Comparison of ENCODE assay signal across 20 cellular contexts in genomic region chr18:27793013-27793412, GRCh38.
"Had no signal": no experiment of that assay in that cellular context is flagged by ENCODE, and none has a peak within 500 bp of the region (broad histone marks: within the 10 kb centered on the region; RNA-seq: fewer than 3 reads in every experiment).

No MANE protein-coding gene starts in this region.

- H3K27me3 Mint-ChIP-seq: activated CD8-positive, alpha-beta T cell treated with anti-CD3 and anti-CD28 coated beads for 36 hours; activated naive CD8-positive, alpha-beta T cell; brain; naive thymus-derived CD4-positive, alpha-beta T cell; stimulated activated memory B cell treated with anti-CD40 and anti-IgM and Interleukin-4, amounts not matched to agents 10 μg/mL and 1 μg/mL and 100 μg/mL, for 72 hours had no signal

- H3K4me1 Mint-ChIP-seq: naive thymus-derived CD4-positive, alpha-beta T cell; stimulated activated memory B cell treated with anti-CD40 and anti-IgM and Interleukin-4, amounts not matched to agents 10 μg/mL and 1 μg/mL and 100 μg/mL, for 72 hours had no signal

- H3K4me3 ChIP-seq: left ventricle myocardium inferior, mucosa of descending colon, uterus had no signal

- ATAC-seq: activated CD8-positive, alpha-beta T cell treated with anti-CD3 and anti-CD28 coated beads for 36 hours; activated T-cell treated with anti-CD3 and anti-CD28 coated beads, Interleukin-2, amount 50 U/mL, for 72 hours; mucosa of descending colon; naive thymus-derived CD4-positive, alpha-beta T cell; stimulated activated memory B cell treated with anti-CD40 and anti-IgM and Interleukin-4, amounts not matched to agents 10 μg/mL and 1 μg/mL and 100 μg/mL, for 72 hours had no signal

- H3K9me3 Mint-ChIP-seq: activated CD8-positive, alpha-beta T cell treated with anti-CD3 and anti-CD28 coated beads for 36 hours; stimulated activated memory B cell treated with anti-CD40 and anti-IgM and Interleukin-4, amounts not matched to agents 10 μg/mL and 1 μg/mL and 100 μg/mL, for 72 hours had no signal

- H3K27me3 ChIP-seq: uterus had no signal

- H3K36me3 ChIP-seq: left ventricle myocardium inferior, uterus had no signal

- H3K4me3 Mint-ChIP-seq: activated CD8-positive, alpha-beta T cell treated with anti-CD3 and anti-CD28 coated beads for 36 hours; activated naive CD8-positive, alpha-beta T cell; activated T-cell treated with anti-CD3 and anti-CD28 coated beads, Interleukin-2, amount 50 U/mL, for 72 hours; brain; naive thymus-derived CD4-positive, alpha-beta T cell; stimulated activated memory B cell treated with anti-CD40 and anti-IgM and Interleukin-4, amounts not matched to agents 10 μg/mL and 1 μg/mL and 100 μg/mL, for 72 hours had no signal

- H3K9me3 ChIP-seq: left ventricle myocardium inferior, mucosa of descending colon, uterus had no signal

- H3K27ac Mint-ChIP-seq: activated CD8-positive, alpha-beta T cell treated with anti-CD3 and anti-CD28 coated beads for 36 hours; activated naive CD8-positive, alpha-beta T cell; activated T-cell treated with anti-CD3 and anti-CD28 coated beads, Interleukin-2, amount 50 U/mL, for 72 hours; naive thymus-derived CD4-positive, alpha-beta T cell; stimulated activated memory B cell treated with anti-CD40 and anti-IgM and Interleukin-4, amounts not matched to agents 10 μg/mL and 1 μg/mL and 100 μg/mL, for 72 hours had no signal

- DNase-seq: activated CD4-positive, alpha-beta T cell treated with anti-CD3 and anti-CD28 coated beads for 4 hours; activated CD8-positive, alpha-beta memory T cell treated with anti-CD3 and anti-CD28 coated beads, Interleukin-2, amount 50 U/mL, for 4 hours; activated CD8-positive, alpha-beta T cell treated with anti-CD3 and anti-CD28 coated beads for 36 hours; activated gamma-delta T cell treated with Interleukin-2 at 50 U/mL for 16 hours; activated T-cell treated with anti-CD3 and anti-CD28 coated beads, Interleukin-2, amount 50 U/mL, for 72 hours; amygdala; central memory CD4-positive, alpha-beta T cell; cortex of kidney; effector CD8-positive, alpha-beta T cell; foreskin fibroblast; glutamatergic neuron; left ventricle myocardium inferior; mucosa of descending colon; naive thymus-derived CD4-positive, alpha-beta T cell; posterior cingulate gyrus; stimulated activated CD4-positive, alpha-beta T cell treated with anti-CD3 and anti-CD28 coated beads, Interleukin-2, amount 100 ng/mL, for 48 hours; uterus had no signal

- H3K4me1 ChIP-seq: left ventricle myocardium inferior, uterus had no signal

- H3K36me3 Mint-ChIP-seq: activated naive CD8-positive, alpha-beta T cell; brain; naive thymus-derived CD4-positive, alpha-beta T cell; stimulated activated memory B cell treated with anti-CD40 and anti-IgM and Interleukin-4, amounts not matched to agents 10 μg/mL and 1 μg/mL and 100 μg/mL, for 72 hours had no signal

- H3K27ac ChIP-seq: left ventricle myocardium inferior, uterus had no signal
